Comparison of ENCODE assay signal across 25 cellular contexts in the genomic region with DNA sequence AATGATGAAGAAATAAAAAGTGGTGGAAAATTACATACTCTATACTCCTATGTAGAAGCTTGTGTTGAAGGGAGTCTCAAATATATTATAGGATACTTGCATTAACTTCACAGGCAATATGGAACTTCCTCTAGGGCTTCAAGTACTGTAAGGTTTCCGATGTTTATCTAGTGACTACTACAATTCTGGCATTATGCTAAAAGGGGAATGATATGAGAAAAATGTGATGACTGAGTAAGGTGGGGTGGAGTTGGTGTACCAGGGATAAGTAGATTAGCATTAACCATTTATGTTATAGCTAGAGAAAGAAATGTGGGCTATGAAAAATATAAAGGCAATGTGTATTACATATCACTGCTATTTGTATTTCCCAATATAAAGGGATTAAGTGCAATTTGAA.
DNase-seq lines count a peak whose midpoint lies in the region; ATAC-seq, FAIRE-seq and TF ChIP-seq lines count a peak whose summit lies in the region.
"Had no signal": no experiment of that assay in that cellular context is flagged by ENCODE, and none has a peak within 500 bp of the region (broad histone marks: within the 10 kb centered on the region; RNA-seq: fewer than 3 reads in every experiment).

No MANE protein-coding gene starts in this region.

- no peaks in the 10 kb centered on the region for H3K36me3 Mint-ChIP-seq in mesothelial cell of epicardium
- H3K36me3 Mint-ChIP-seq in WTC11, result no peaks in the 10 kb centered on the region
- H3K36me3 Mint-ChIP-seq in activated T-cell treated with anti-CD3 and anti-CD28 coated beads, Interleukin-2, amount 50 U/mL, for 24 hours (ENCODE audit: low read depth), result no peaks in the 10 kb centered on the region
- H3K36me3 Mint-ChIP-seq: CD8-positive, alpha-beta memory T cell had no signal

- BruUV-seq in PC-3 (replicated peaks; lab: Mats Ljungman, UMichigan), result no TSS peak

- H3K4me1 Mint-ChIP-seq in mesothelial cell of epicardium (peaks cover 16% of the 10 kb centered on the region), WTC11 (no peaks in the 10 kb centered on the region)
- no peaks in the 10 kb centered on the region for H3K4me1 Mint-ChIP-seq in activated T-cell treated with anti-CD3 and anti-CD28 coated beads, Interleukin-2, amount 50 U/mL, for 24 hours (ENCODE audit: low read depth)
- H3K4me1 Mint-ChIP-seq: CD8-positive, alpha-beta memory T cell had no signal

- H3K9ac ChIP-seq in PC-3 (ENCODE audit: low read length), result no peak overlapping the region

- H3K27me3 ChIP-seq in PC-3 (ENCODE audit: low read length), result no peaks in the 10 kb centered on the region
- H3K27me3 ChIP-seq in bronchial epithelial cell (ENCODE audit: control insufficient read depth, insufficient read depth, low read length), result no peaks in the 10 kb centered on the region
- H3K27me3 ChIP-seq in heart right ventricle, result no peaks in the 10 kb centered on the region

- H3K27ac ChIP-seq in PC-3 (ENCODE audit: low read length) (no peak overlapping the region), heart right ventricle (no peak overlapping the region)
- H3K27ac ChIP-seq: C4-2B had no signal

- DNase-seq in DMS53 treated with DMSO at 0.1 percent for 48 hours (lab: John Stamatoyannopoulos, UW; ENCODE audit: unreplicated experiment), result peak; percentile 7
- peak; percentile 70 for DNase-seq in PC-3
- DNase-seq in bronchial epithelial cell (ENCODE audit: low read depth), result peak; percentile 47
- no peak for DNase-seq in mesothelial cell of epicardium (ENCODE audit: low spot score in 2 of 2, unreplicated experiment in 2 of 2)
- DNase-seq in WTC11 (ENCODE audit: low spot score), result no peak
- DNase-seq in heart right ventricle, result no peak
- DNase-seq in activated T-cell treated with anti-CD3 and anti-CD28 coated beads, Interleukin-2, amount 50 U/mL, for 24 hours, result no peak
- DNase-seq: Calu3; CD8-positive, alpha-beta memory T cell; EL; GF-D8; GOT3; HCEC 1CT; KBM-7; NCI-H1092; NCI-H1436 treated with DMSO at 0.1 percent for 48 hours; NCI-H2029; NCI-H2227 treated with DMSO at 0.1 percent for 48 hours; NCI-H510A; NCI-H748 treated with DMSO at 0.1 percent for 48 hours had no signal

- intact Hi-C loops in PC-3 (cut with micrococcal nuclease), result no loop called here
- intact Hi-C loops in heart right ventricle (cut with DNase I), result no loop called here

- no peaks in the 10 kb centered on the region for H3K9me2 ChIP-seq in PC-3 (replicated peaks; ENCODE audit: low read length)

- FAIRE-seq in bronchial epithelial cell (lab: Jason Lieb, UNC), result no peak
- FAIRE-seq: GM19239, HepG2, RCC 7860 had no signal

- TF ChIP-seq CTCF in PC-3 (conservative IDR thresholded peaks at IDR 0.05; ENCODE audit: low read depth, low read length) (no peak), bronchial epithelial cell (IDR thresholded peaks at IDR 0.05; ENCODE audit: insufficient read depth, low read length, severe bottlenecking) (no peak), mesothelial cell of epicardium (IDR thresholded peaks at IDR 0.05; ENCODE audit: unreplicated experiment) (no peak), WTC11 (IDR thresholded peaks at IDR 0.05) (no peak), heart right ventricle (IDR thresholded peaks at IDR 0.05) (no peak)

- no peaks in the 10 kb centered on the region for H4K20me1 ChIP-seq in PC-3 (ENCODE audit: low read length)

- peak overlapping the region; percentile 18; the same call in 1 of the 2 replicates for H3K4me2 ChIP-seq in PC-3 (ENCODE audit: low read length)

- no peak overlapping the region for H3K4me3 ChIP-seq in PC-3 (ENCODE audit: low read length)
- H3K4me3 ChIP-seq in bronchial epithelial cell (ENCODE audit: low read depth, low read length), result no peak overlapping the region
- H3K4me3 ChIP-seq in heart right ventricle, result no peak overlapping the region

- WGBS in heart right ventricle, 2 donors, result 23 to 27% methylated on average over 1 of the region's 1 CpG

- no peaks in the 10 kb centered on the region for H3K9me3 ChIP-seq in PC-3 (ENCODE audit: low read length)
- no peaks in the 10 kb centered on the region for H3K9me3 ChIP-seq in heart right ventricle

- H3K4me1 ChIP-seq in PC-3 (ENCODE audit: insufficient read depth, low read length) (peaks cover 5% of the 10 kb centered on the region; the same call in 1 of the 2 replicates), heart right ventricle (no peaks in the 10 kb centered on the region)

- no peak overlapping the region for H2AFZ ChIP-seq in PC-3 (ENCODE audit: low read length)

- H3K79me2 ChIP-seq in PC-3 (ENCODE audit: low read length), result no peaks in the 10 kb centered on the region

- H3K4me3 Mint-ChIP-seq in mesothelial cell of epicardium (no peak overlapping the region), WTC11 (no peak overlapping the region)
- no peak overlapping the region for H3K4me3 Mint-ChIP-seq in activated T-cell treated with anti-CD3 and anti-CD28 coated beads, Interleukin-2, amount 50 U/mL, for 24 hours
- H3K4me3 Mint-ChIP-seq: CD8-positive, alpha-beta memory T cell had no signal

- peaks cover 4% of the 10 kb centered on the region for H3K27me3 Mint-ChIP-seq in mesothelial cell of epicardium (ENCODE audit: low read depth)
- no peaks in the 10 kb centered on the region for H3K27me3 Mint-ChIP-seq in WTC11 (ENCODE audit: low read depth)
- no peaks in the 10 kb centered on the region for H3K27me3 Mint-ChIP-seq in activated T-cell treated with anti-CD3 and anti-CD28 coated beads, Interleukin-2, amount 50 U/mL, for 24 hours
- H3K27me3 Mint-ChIP-seq: CD8-positive, alpha-beta memory T cell had no signal

- no peaks in the 10 kb centered on the region for H3K36me3 ChIP-seq in PC-3 (ENCODE audit: low read depth, low read length)
- no peaks in the 10 kb centered on the region for H3K36me3 ChIP-seq in bronchial epithelial cell (ENCODE audit: control insufficient read depth, insufficient read depth, low read length)
- no peaks in the 10 kb centered on the region for H3K36me3 ChIP-seq in heart right ventricle

- POLR2A ChIA-PET in PC-3 (lab: Charles Lee; ENCODE audit: unreplicated experiment) (no interaction called here), WTC11 (lab: Charles Lee) (no interaction called here)

- CTCF ChIA-PET in PC-3 (lab: Charles Lee) (no interaction called here), WTC11 (lab: Charles Lee) (interaction anchor here (0.9 kb wide), 1 partner anchor 334 kb away, joined by 3 read pairs; no protein-coding TSS in a partner anchor)

- H3K9me3 Mint-ChIP-seq in mesothelial cell of epicardium, result no peaks in the 10 kb centered on the region
- H3K9me3 Mint-ChIP-seq in WTC11, result 0 out of 2 replicates have a peak, but pooled peaks cover 6% of the 10 kb centered on the region
- H3K9me3 Mint-ChIP-seq in activated T-cell treated with anti-CD3 and anti-CD28 coated beads, Interleukin-2, amount 50 U/mL, for 24 hours, result no peaks in the 10 kb centered on the region

- ATAC-seq in PC-3 (no peak), WTC11 (no peak), heart right ventricle (no peak)
- ATAC-seq: HepG2, Right ventricle myocardium inferior had no signal

- no peak overlapping the region for H3K27ac Mint-ChIP-seq in mesothelial cell of epicardium
- H3K27ac Mint-ChIP-seq in WTC11, result no peak overlapping the region
- no peak overlapping the region for H3K27ac Mint-ChIP-seq in activated T-cell treated with anti-CD3 and anti-CD28 coated beads, Interleukin-2, amount 50 U/mL, for 24 hours
- H3K27ac Mint-ChIP-seq: CD8-positive, alpha-beta memory T cell had no signal

- no peaks in the 10 kb centered on the region for H3F3A ChIP-seq in PC-3 (ENCODE audit: low read length, unreplicated experiment)

TF ChIP-seq in WTC11, 78 proteins besides CTCF, POLR2A, EP300 and RAD21 (continues in another document):
- no peak for TF ChIP-seq NR3C1 (CRISPR knock-in tag; conservative IDR thresholded peaks at IDR 0.05; ENCODE audit: low read depth)
- no peak for TF ChIP-seq FOXP1 (CRISPR knock-in tag; IDR thresholded peaks at IDR 0.05; ENCODE audit: borderline replicate concordance)
- TF ChIP-seq, protein P1, sequence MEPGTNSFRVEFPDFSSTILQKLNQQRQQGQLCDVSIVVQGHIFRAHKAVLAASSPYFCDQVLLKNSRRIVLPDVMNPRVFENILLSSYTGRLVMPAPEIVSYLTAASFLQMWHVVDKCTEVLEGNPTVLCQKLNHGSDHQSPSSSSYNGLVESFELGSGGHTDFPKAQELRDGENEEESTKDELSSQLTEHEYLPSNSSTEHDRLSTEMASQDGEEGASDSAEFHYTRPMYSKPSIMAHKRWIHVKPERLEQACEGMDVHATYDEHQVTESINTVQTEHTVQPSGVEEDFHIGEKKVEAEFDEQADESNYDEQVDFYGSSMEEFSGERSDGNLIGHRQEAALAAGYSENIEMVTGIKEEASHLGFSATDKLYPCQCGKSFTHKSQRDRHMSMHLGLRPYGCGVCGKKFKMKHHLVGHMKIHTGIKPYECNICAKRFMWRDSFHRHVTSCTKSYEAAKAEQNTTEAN (CRISPR knock-in tag; IDR thresholded peaks at IDR 0.05), result no peak
- TF ChIP-seq MXD4 (CRISPR knock-in tag; IDR thresholded peaks at IDR 0.05; ENCODE audit: borderline replicate concordance), result no peak
- TF ChIP-seq, protein P2, sequence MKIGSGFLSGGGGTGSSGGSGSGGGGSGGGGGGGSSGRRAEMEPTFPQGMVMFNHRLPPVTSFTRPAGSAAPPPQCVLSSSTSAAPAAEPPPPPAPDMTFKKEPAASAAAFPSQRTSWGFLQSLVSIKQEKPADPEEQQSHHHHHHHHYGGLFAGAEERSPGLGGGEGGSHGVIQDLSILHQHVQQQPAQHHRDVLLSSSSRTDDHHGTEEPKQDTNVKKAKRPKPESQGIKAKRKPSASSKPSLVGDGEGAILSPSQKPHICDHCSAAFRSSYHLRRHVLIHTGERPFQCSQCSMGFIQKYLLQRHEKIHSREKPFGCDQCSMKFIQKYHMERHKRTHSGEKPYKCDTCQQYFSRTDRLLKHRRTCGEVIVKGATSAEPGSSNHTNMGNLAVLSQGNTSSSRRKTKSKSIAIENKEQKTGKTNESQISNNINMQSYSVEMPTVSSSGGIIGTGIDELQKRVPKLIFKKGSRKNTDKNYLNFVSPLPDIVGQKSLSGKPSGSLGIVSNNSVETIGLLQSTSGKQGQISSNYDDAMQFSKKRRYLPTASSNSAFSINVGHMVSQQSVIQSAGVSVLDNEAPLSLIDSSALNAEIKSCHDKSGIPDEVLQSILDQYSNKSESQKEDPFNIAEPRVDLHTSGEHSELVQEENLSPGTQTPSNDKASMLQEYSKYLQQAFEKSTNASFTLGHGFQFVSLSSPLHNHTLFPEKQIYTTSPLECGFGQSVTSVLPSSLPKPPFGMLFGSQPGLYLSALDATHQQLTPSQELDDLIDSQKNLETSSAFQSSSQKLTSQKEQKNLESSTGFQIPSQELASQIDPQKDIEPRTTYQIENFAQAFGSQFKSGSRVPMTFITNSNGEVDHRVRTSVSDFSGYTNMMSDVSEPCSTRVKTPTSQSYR (CRISPR knock-in tag; IDR thresholded peaks at IDR 0.05), result no peak
- no peak for TF ChIP-seq ZNF317 (CRISPR knock-in tag; IDR thresholded peaks at IDR 0.05; ENCODE audit: borderline replicate concordance, low read depth)
- no peak for TF ChIP-seq ZNF263 (CRISPR knock-in tag; IDR thresholded peaks at IDR 0.05; ENCODE audit: low read depth)

Comparison
In these comparisons a context has a peak if more than half of its experiments do, and no peak if none do; other contexts are left out.
1. DNase-seq: peak in DMS53 treated with DMSO at 0.1 percent for 48 hours (single experiment), PC-3 (single experiment) and bronchial epithelial cell (single experiment); none in mesothelial cell of epicardium (0 of 2), WTC11 (single experiment), heart right ventricle (0 of 2) and activated T-cell treated with anti-CD3 and anti-CD28 coated beads, Interleukin-2, amount 50 U/mL, for 24 hours (single experiment).